ENCODE assay signal across 13 cellular contexts in genomic region chr5:120446068-120446492, GRCh38. TPM values are rescaled to one million over a fixed set of nuclear protein-coding genes. Genes with fewer than 3 reads are reported as not detected.
A peak's percentile ranks its signal among the peaks of the same experiment; 100 is the strongest.
DNase-seq lines count a peak whose midpoint lies in the region; FAIRE-seq and TF ChIP-seq lines count a peak whose summit lies in the region.
"Had no signal": no experiment of that assay in that cellular context is flagged by ENCODE, and none has a peak within 500 bp of the region (broad histone marks: within the 10 kb centered on the region; RNA-seq: fewer than 3 reads in every experiment).

No MANE protein-coding gene starts in this region.

- no peaks in the 10 kb centered on the region for H3K27me3 ChIP-seq in breast epithelium

- CTCF ChIA-PET in MCF 10A (lab: Yijun Ruan, JAX), result interaction anchor here (0.6 to 2.5 kb wide), 9 partner anchors 12 to 1131 kb away, joined by 3 to 23 read pairs (median 3); no protein-coding TSS in a partner anchor

- peak overlapping the region; percentile 97 for H3K27ac Mint-ChIP-seq in MCF 10A (ENCODE audit: low read depth, unreplicated experiment)

- H3K4me1 ChIP-seq in breast epithelium, result no peaks in the 10 kb centered on the region

- H3K4me3 Mint-ChIP-seq in MCF 10A (ENCODE audit: unreplicated experiment), result peak overlapping the region; percentile 44

- no peaks in the 10 kb centered on the region for H3K36me3 ChIP-seq in breast epithelium

- peaks cover 26% of the 10 kb centered on the region for H3K4me1 Mint-ChIP-seq in MCF 10A (ENCODE audit: insufficient read depth, unreplicated experiment)

- intact Hi-C loops in MCF 10A (cut with micrococcal nuclease) (loop anchor here (5.0 kb wide), 1 partner anchor 59 kb away; no protein-coding TSS in a partner anchor), breast epithelium (cut with DNase I; ENCODE audit: low total_unique reads) (no loop called here)

- no peak for TF ChIP-seq POLR2A in breast epithelium (IDR thresholded peaks at IDR 0.05)

- H3K9me3 Mint-ChIP-seq in MCF 10A (ENCODE audit: unreplicated experiment), result peaks cover 6% of the 10 kb centered on the region

- FAIRE-seq in urothelium cell line (lab: Jason Lieb, UNC), result no peak
- FAIRE-seq: colon, keratinocyte had no signal

- no peak overlapping the region for H3K4me3 ChIP-seq in breast epithelium

- TF ChIP-seq CTCF in MCF 10A (IDR thresholded peaks at IDR 0.05; ENCODE audit: unreplicated experiment), result no peak
- no peak for TF ChIP-seq CTCF in breast epithelium (IDR thresholded peaks at IDR 0.05)

- no peak overlapping the region for H3K27ac ChIP-seq in breast epithelium

- H3K27me3 Mint-ChIP-seq in MCF 10A (ENCODE audit: insufficient read depth, unreplicated experiment), result no peaks in the 10 kb centered on the region

- no peaks in the 10 kb centered on the region for H3K9me3 ChIP-seq in breast epithelium

- DNase-seq in MCF 10A (ENCODE audit: unreplicated experiment) (peak; percentile 86), breast epithelium (ENCODE audit: low spot score in 2 of 2) (no peak), astrocyte of the hippocampus (ENCODE audit: low read depth, low spot score) (peak; percentile 80), hepatic stellate cell (ENCODE audit: low spot score) (peak; percentile 66), urothelium cell line (ENCODE audit: low spot score) (peak; percentile 29), NCI-H2171 (lab: John Stamatoyannopoulos, UW) (no peak), SHP77 (lab: John Stamatoyannopoulos, UW) (no peak)
- no peak for DNase-seq in stimulated activated CD4-positive, alpha-beta T cell treated with anti-CD3 and anti-CD28 coated beads, Interleukin-4, amount 100 ng/mL, for 4 hours
- DNase-seq: 8988T; activated T-cell treated with anti-CD3 and anti-CD28 coated beads, Interleukin-2, amount 50 U/mL, for 1 hour; NCI-H2029 had no signal

- POLR2A ChIA-PET in MCF 10A (lab: Yijun Ruan, JAX), result interaction anchor here (0.6 to 1.2 kb wide), 5 partner anchors 8 to 1738 kb away, joined by 3 to 5 read pairs (median 3); no protein-coding TSS in a partner anchor

- BruUV-seq in MCF 10A (replicated peaks; lab: Mats Ljungman, UMichigan), result no TSS peak

- H3K36me3 Mint-ChIP-seq in MCF 10A (ENCODE audit: insufficient read depth, unreplicated experiment), result peaks cover 6% of the 10 kb centered on the region

RNA-seq across cellular contexts. Expression of gene PRR16, which starts 18.0 kb away (rescaled TPM):
- total RNA-seq in MCF 10A (2022) (11.9 and 18.9 TPM in 2 replicates), breast epithelium (1 to 10 TPM; 1.2 to 9.6 (median 3.6) TPM)

Comparison
In these comparisons a context has a peak if more than half of its experiments do, and no peak if none do; other contexts are left out.
1. DNase-seq: peak in MCF 10A (single experiment), astrocyte of the hippocampus (single experiment), hepatic stellate cell (single experiment) and urothelium cell line (single experiment); none in breast epithelium (0 of 2), NCI-H2171 (single experiment), stimulated activated CD4-positive, alpha-beta T cell treated with anti-CD3 and anti-CD28 coated beads, Interleukin-4, amount 100 ng/mL, for 4 hours (0 of 2) and SHP77 (0 of 2).